ENCODE assay signal across 8 cellular contexts in genomic region chr1:228173528-228174481, GRCh38. TPM values are rescaled to one million over a fixed set of nuclear protein-coding genes. Genes with fewer than 3 reads are reported as not detected.
A peak's percentile ranks its signal among the peaks of the same experiment; 100 is the strongest.
DNase-seq lines count a peak whose midpoint lies in the region; ATAC-seq and TF ChIP-seq lines count a peak whose summit lies in the region.
"Not testable (repeated sequence)": the region's sequence is repeated elsewhere in the genome, so short reads cannot be mapped to it uniquely, and the experiment has no call there.

No MANE protein-coding gene starts in this region.

- H3K4me1 ChIP-seq in foreskin keratinocyte; naive thymus-derived CD4-positive, alpha-beta T cell (ENCODE audit: control insufficient read depth in 2 of 2, insufficient read depth in 2 of 2, low read length in 2 of 2): not testable (repeated sequence)
- H3K4me1 ChIP-seq in testis, result peaks cover 16% of the 10 kb centered on the region

- H3K36me3 ChIP-seq in naive thymus-derived CD4-positive, alpha-beta T cell (ENCODE audit: control insufficient read depth in 2 of 3, insufficient read depth in 3 of 3, low read length in 3 of 3), result peaks cover 0 to 42% (median 5%) of the 10 kb centered on the region in 3 experiments
- not testable (repeated sequence) for H3K36me3 ChIP-seq in testis (ENCODE audit: low read depth, missing control alignments)

- not testable (repeated sequence) for H3K27me3 ChIP-seq in foreskin keratinocyte; naive thymus-derived CD4-positive, alpha-beta T cell (ENCODE audit: control insufficient read depth in 2 of 2, insufficient read depth in 2 of 2, low read length in 2 of 2); testis

- not testable (repeated sequence) for H3K36me3 Mint-ChIP-seq in activated CD4-positive, alpha-beta T cell treated with anti-CD3 and anti-CD28 coated beads, Interleukin-2, amount 10 ng/mL, durations not matched to agents 24 days and 14 days (ENCODE audit: low read depth); activated naive CD4-positive, alpha-beta T cell treated with anti-CD3 and anti-CD28 coated beads, Interleukin-2, amount 50 U/mL, for 72 hours; naive thymus-derived CD4-positive, alpha-beta T cell

- not testable (repeated sequence) for TF ChIP-seq CTCF in RWPE1 (conservative IDR thresholded peaks at IDR 0.05; ENCODE audit: low read depth); foreskin keratinocyte (conservative IDR thresholded peaks at IDR 0.05); testis (IDR thresholded peaks at IDR 0.05)

- not testable (repeated sequence) for H3K27me3 Mint-ChIP-seq in activated CD4-positive, alpha-beta T cell treated with anti-CD3 and anti-CD28 coated beads, Interleukin-2, amount 10 ng/mL, durations not matched to agents 24 days and 14 days; naive thymus-derived CD4-positive, alpha-beta T cell

- not testable (repeated sequence) for H3K9me3 ChIP-seq in naive thymus-derived CD4-positive, alpha-beta T cell (ENCODE audit: control insufficient read depth in 2 of 3, low read length in 3 of 3); testis

- peak overlapping the region; percentile 52 for H3K27ac ChIP-seq in RWPE1
- H3K27ac ChIP-seq in foreskin keratinocyte, testis: not testable (repeated sequence)
- peak overlapping the region; percentile 0 for H3K27ac ChIP-seq in naive thymus-derived CD4-positive, alpha-beta T cell (ENCODE audit: low read depth, low read length)

- POLR2A ChIA-PET in RWPE1 (lab: Yijun Ruan, JAX; ENCODE audit: low non-redundant PET), result not testable (repeated sequence)
- POLR2A ChIA-PET in naive thymus-derived CD4-positive, alpha-beta T cell (lab: Charles Lee), result interaction anchor here (0.7 to 1.3 kb wide), 2 partner anchors 9 to 965 kb away, joined by 3 to 4 read pairs; partner anchors contain the start of gene IBA57

- WGBS in testis, 2 donors, result 29 to 58% methylated on average over 5 to 19 of the region's 69 CpGs

- not testable (repeated sequence) for H3K4me1 Mint-ChIP-seq in activated CD4-positive, alpha-beta T cell treated with anti-CD3 and anti-CD28 coated beads, Interleukin-2, amount 10 ng/mL, durations not matched to agents 24 days and 14 days
- H3K4me1 Mint-ChIP-seq in naive thymus-derived CD4-positive, alpha-beta T cell, result peaks cover 3 to 27% (median 14%) of the 10 kb centered on the region in 7 donors

- intact Hi-C loops in activated CD4-positive, alpha-beta T cell treated with anti-CD3 and anti-CD28 coated beads, Interleukin-2, amount 10 ng/mL, durations not matched to agents 24 days and 14 days (cut with micrococcal nuclease), result loop anchor here (1.0 to 2.0 kb wide), 2 partner anchors 9 to 39 kb away; partner anchors contain the start of gene IBA57
- intact Hi-C loops in naive thymus-derived CD4-positive, alpha-beta T cell (cut with micrococcal nuclease), result loop anchor here in 1 of 2 donors (1.0 to 2.0 kb wide), 3 partner anchors 8 to 102 kb away; no protein-coding TSS in a partner anchor
- intact Hi-C loops in testis (cut with DNase I; ENCODE audit: low total_unique reads), result not testable (repeated sequence)

- not testable (repeated sequence) for TF ChIP-seq POLR2A in testis (IDR thresholded peaks at IDR 0.05)

- CTCF ChIA-PET in RWPE1 (lab: Yijun Ruan, JAX); naive thymus-derived CD4-positive, alpha-beta T cell (lab: Charles Lee): not testable (repeated sequence)

- not testable (repeated sequence) for H3K27ac Mint-ChIP-seq in activated CD4-positive, alpha-beta T cell treated with anti-CD3 and anti-CD28 coated beads, Interleukin-2, amount 10 ng/mL, durations not matched to agents 24 days and 14 days; activated naive CD4-positive, alpha-beta T cell treated with anti-CD3 and anti-CD28 coated beads, Interleukin-2, amount 50 U/mL, for 72 hours
- peak overlapping the region in 1 of 9 donors; percentile 5 for H3K27ac Mint-ChIP-seq in naive thymus-derived CD4-positive, alpha-beta T cell

- H3K4me3 Mint-ChIP-seq in activated CD4-positive, alpha-beta T cell treated with anti-CD3 and anti-CD28 coated beads, Interleukin-2, amount 10 ng/mL, durations not matched to agents 24 days and 14 days; naive thymus-derived CD4-positive, alpha-beta T cell: not testable (repeated sequence)

- DNase-seq in NCI-H1048 (lab: John Stamatoyannopoulos, UW) (peak; percentile 60), RWPE1 (ENCODE audit: low spot score) (peak; percentile 25), foreskin keratinocyte (peak in 1 of 2 donors; percentile 39), testis (peak; percentile 61)
- peak; percentile 73 for DNase-seq in activated CD4-positive, alpha-beta T cell treated with anti-CD3 and anti-CD28 coated beads, Interleukin-2, amount 10 ng/mL, durations not matched to agents 24 days and 14 days
- DNase-seq in activated naive CD4-positive, alpha-beta T cell treated with anti-CD3 and anti-CD28 coated beads, Interleukin-2, amount 50 U/mL, for 72 hours (ENCODE audit: low spot score in 2 of 2), result peak; percentile 42 to 58
- DNase-seq in naive thymus-derived CD4-positive, alpha-beta T cell, result peak in 5 of 9 donors; percentile 25 to 59 (median 29)

- not testable (repeated sequence) for H3K4me3 ChIP-seq in naive thymus-derived CD4-positive, alpha-beta T cell (ENCODE audit: low read length); testis

- not testable (repeated sequence) for H3K9me3 Mint-ChIP-seq in activated CD4-positive, alpha-beta T cell treated with anti-CD3 and anti-CD28 coated beads, Interleukin-2, amount 10 ng/mL, durations not matched to agents 24 days and 14 days; activated naive CD4-positive, alpha-beta T cell treated with anti-CD3 and anti-CD28 coated beads, Interleukin-2, amount 50 U/mL, for 72 hours; naive thymus-derived CD4-positive, alpha-beta T cell

- ATAC-seq in GM19328 (IDR thresholded peaks at IDR 0.05; ENCODE audit: unreplicated experiment) (peak; percentile 60), foreskin keratinocyte (peak; percentile 86)
- peak; percentile 55 to 76 for ATAC-seq in activated naive CD4-positive, alpha-beta T cell treated with anti-CD3 and anti-CD28 coated beads, Interleukin-2, amount 50 U/mL, for 72 hours
- peak; percentile 69 for ATAC-seq in naive thymus-derived CD4-positive, alpha-beta T cell

RNA-seq across cellular contexts. Expression of gene IBA57, which starts 8.2 kb away (rescaled TPM):
- total RNA-seq in activated CD4-positive, alpha-beta T cell treated with anti-CD3 and anti-CD28 coated beads, Interleukin-2, amount 10 ng/mL, durations not matched to agents 24 days and 14 days, result 10.8 and 11.4 TPM in 2 replicates
- 10 to 100 TPM in 1 of 2 donors, 1 to 10 TPM in 1; 3.2 to 12.8 TPM for total RNA-seq in activated naive CD4-positive, alpha-beta T cell treated with anti-CD3 and anti-CD28 coated beads, Interleukin-2, amount 50 U/mL, for 72 hours
- 5.1 and 7.4 TPM in 2 replicates for total RNA-seq in foreskin keratinocyte
- 4.8 and 6.5 TPM in 2 replicates for polyA plus RNA-seq in foreskin keratinocyte
- total RNA-seq in naive thymus-derived CD4-positive, alpha-beta T cell, result 10 to 100 TPM in 4 of 5 experiments, 1 to 10 TPM in 1; 9.3 to 17.1 (median 10.9) TPM
- polyA plus RNA-seq in naive thymus-derived CD4-positive, alpha-beta T cell, result 1 to 10 TPM; 5.4 to 5.6 TPM
- total RNA-seq in testis, result 10 to 100 TPM; 16.0 to 23.2 TPM
- polyA plus RNA-seq in testis (ENCODE audit: insufficient read depth, low read depth, low replicate concordance), result 21.0 TPM

RNA-seq across cellular contexts. Expression of gene GJC2, which starts 24.1 kb away (rescaled TPM):
- total RNA-seq in activated CD4-positive, alpha-beta T cell treated with anti-CD3 and anti-CD28 coated beads, Interleukin-2, amount 10 ng/mL, durations not matched to agents 24 days and 14 days, result 0.69 and 0.96 TPM in 2 replicates
- under 1 TPM; 0.16 to 0.86 TPM for total RNA-seq in activated naive CD4-positive, alpha-beta T cell treated with anti-CD3 and anti-CD28 coated beads, Interleukin-2, amount 50 U/mL, for 72 hours
- 0.82 and 1.1 TPM in 2 replicates for total RNA-seq in foreskin keratinocyte
- 0.82 and 1.0 TPM in 2 replicates for polyA plus RNA-seq in foreskin keratinocyte
- 1 to 10 TPM in 2 of 5 experiments, under 1 TPM in 3; 0.70 to 3.3 (median 0.94) TPM for total RNA-seq in naive thymus-derived CD4-positive, alpha-beta T cell
- not detected for polyA plus RNA-seq in naive thymus-derived CD4-positive, alpha-beta T cell
- 1 to 10 TPM; 2.0 to 4.2 TPM for total RNA-seq in testis
- polyA plus RNA-seq in testis (ENCODE audit: insufficient read depth, low read depth, low replicate concordance), result 2.6 TPM

RNA-seq across cellular contexts. Expression of gene GUK1, which starts 33.7 kb away (rescaled TPM):
- 211 and 222 TPM in 2 replicates for total RNA-seq in activated CD4-positive, alpha-beta T cell treated with anti-CD3 and anti-CD28 coated beads, Interleukin-2, amount 10 ng/mL, durations not matched to agents 24 days and 14 days
- 100 to 1,000 TPM; 206 to 293 TPM for total RNA-seq in activated naive CD4-positive, alpha-beta T cell treated with anti-CD3 and anti-CD28 coated beads, Interleukin-2, amount 50 U/mL, for 72 hours
- total RNA-seq in foreskin keratinocyte, result 424 and 441 TPM in 2 replicates
- 603 and 671 TPM in 2 replicates for polyA plus RNA-seq in foreskin keratinocyte
- total RNA-seq in naive thymus-derived CD4-positive, alpha-beta T cell, result 100 to 1,000 TPM; 145 to 309 (median 279) TPM
- 100 to 1,000 TPM; 278 to 315 TPM for polyA plus RNA-seq in naive thymus-derived CD4-positive, alpha-beta T cell
- 100 to 1,000 TPM; 298 to 343 TPM for total RNA-seq in testis
- polyA plus RNA-seq in testis (ENCODE audit: insufficient read depth, low read depth, low replicate concordance), result 236 TPM

RNA-seq across cellular contexts. Expression of gene OBSCN, which starts 34.0 kb away (rescaled TPM):
- 21.4 and 22.3 TPM in 2 replicates for total RNA-seq in activated CD4-positive, alpha-beta T cell treated with anti-CD3 and anti-CD28 coated beads, Interleukin-2, amount 10 ng/mL, durations not matched to agents 24 days and 14 days
- 10 to 100 TPM; 20.8 to 37.5 TPM for total RNA-seq in activated naive CD4-positive, alpha-beta T cell treated with anti-CD3 and anti-CD28 coated beads, Interleukin-2, amount 50 U/mL, for 72 hours
- total RNA-seq in foreskin keratinocyte (6.4 and 6.6 TPM in 2 replicates), testis (10 to 100 TPM; 28.6 to 30.0 TPM)
- polyA plus RNA-seq in foreskin keratinocyte (3.6 TPM in 2 replicates), testis (ENCODE audit: insufficient read depth, low read depth, low replicate concordance) (8.3 TPM)
- 100 to 1,000 TPM in 3 of 5 experiments, 10 to 100 TPM in 2; 27.4 to 132 (median 110) TPM for total RNA-seq in naive thymus-derived CD4-positive, alpha-beta T cell
- polyA plus RNA-seq in naive thymus-derived CD4-positive, alpha-beta T cell, result 1 to 10 TPM; 1.3 to 3.8 TPM
